ENCODE assay signal across 8 cellular contexts in the genomic region with DNA sequence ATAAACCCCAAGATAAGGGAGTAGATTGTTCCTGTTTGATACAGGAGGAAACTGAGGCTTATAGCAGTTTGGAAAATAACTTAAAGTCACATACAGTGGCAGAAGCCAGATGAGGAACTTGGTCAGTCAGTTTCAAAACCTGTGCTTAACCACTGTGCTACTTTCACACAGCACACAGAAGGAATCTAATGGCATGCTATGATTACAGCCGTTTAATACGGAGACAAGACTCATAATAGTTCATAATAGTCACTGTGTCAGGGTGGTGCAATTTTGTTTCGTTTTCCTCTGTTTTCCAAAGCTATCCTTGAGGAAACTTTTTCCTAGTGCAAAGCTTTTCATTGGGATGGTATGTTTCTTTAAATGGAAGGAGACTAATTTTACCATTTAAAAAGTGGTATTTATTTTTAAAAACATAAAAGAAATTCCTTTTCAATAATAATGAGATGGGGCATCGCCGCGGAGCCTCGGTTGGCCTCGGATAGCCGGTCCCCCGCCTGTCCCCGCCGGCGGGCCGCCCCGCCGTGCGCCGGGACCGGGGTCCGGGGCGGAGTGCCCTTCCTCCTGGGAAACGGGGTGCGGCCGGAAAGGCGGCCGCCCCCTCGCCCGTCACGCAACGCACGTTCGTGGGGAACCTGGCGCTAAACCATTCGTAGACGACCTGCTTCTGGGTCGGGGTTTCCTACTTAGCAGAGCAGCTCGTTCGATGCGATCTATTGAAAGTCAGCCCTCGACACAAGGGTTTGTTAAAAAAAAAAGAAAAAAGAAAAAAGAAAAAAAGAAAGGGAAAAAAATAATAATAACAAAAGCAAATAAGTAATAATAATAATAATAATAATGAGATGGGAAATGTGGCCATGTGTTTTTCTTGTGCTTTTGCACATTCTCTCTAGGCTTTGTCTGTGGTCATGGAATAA.
A peak's percentile ranks its signal among the peaks of the same experiment; 100 is the strongest.
DNase-seq lines count a peak whose midpoint lies in the region; ATAC-seq, FAIRE-seq and TF ChIP-seq lines count a peak whose summit lies in the region.

No MANE protein-coding gene starts in this region.

- FAIRE-seq in astrocyte (lab: Jason Lieb, UNC) = no peak

- H3K27me3 Mint-ChIP-seq in astrocyte (ENCODE audit: low read depth, unreplicated experiment) (no peaks in the 10 kb centered on the region), osteocyte (ENCODE audit: unreplicated experiment) (no peaks in the 10 kb centered on the region)

- DNase-seq in astrocyte (ENCODE audit: low read depth) (no peak), lower leg skin (ENCODE audit: low spot score in 2 of 2) (no peak), T-helper 9 cell (no peak), NCI-H2196 treated with DMSO at 0.1 percent for 48 hours (lab: John Stamatoyannopoulos, UW; ENCODE audit: unreplicated experiment) (no peak), osteocyte (ENCODE audit: extremely low spot score, unreplicated experiment) (no peak)

- peaks cover 8% of the 10 kb centered on the region for H3K9me3 Mint-ChIP-seq in astrocyte (ENCODE audit: unreplicated experiment)
- H3K9me3 Mint-ChIP-seq in osteocyte (ENCODE audit: unreplicated experiment) = peaks cover 3% of the 10 kb centered on the region

- H3K27ac Mint-ChIP-seq in astrocyte (ENCODE audit: unreplicated experiment) = no peak overlapping the region
- H3K27ac Mint-ChIP-seq in osteocyte (ENCODE audit: unreplicated experiment) = no peak overlapping the region

- no peak for TF ChIP-seq CTCF in astrocyte (IDR thresholded peaks at IDR 0.05; ENCODE audit: insufficient read depth, low read depth, low read length)
- no peak for TF ChIP-seq CTCF in lower leg skin (IDR thresholded peaks at IDR 0.05)
- no peak for TF ChIP-seq CTCF in osteocyte (IDR thresholded peaks at IDR 0.05)

- H3K27me3 ChIP-seq in BLaER1 treated with 17β-estradiol and CSF1 and Interleukin-3, amounts not matched to agents 10 nM and 100 nM = peaks cover 0 to 28% (median 16%) of the 10 kb centered on the region in 11 experiments; a peak in 19 of 22 replicates
- no peaks in the 10 kb centered on the region for H3K27me3 ChIP-seq in astrocyte (ENCODE audit: insufficient read depth, low read length)

- peak overlapping the region; percentile 41 to 92 (median 61) for H3K4me2 ChIP-seq in BLaER1 treated with 17β-estradiol and CSF1 and Interleukin-3, amounts not matched to agents 10 nM and 100 nM
- peak overlapping the region; percentile 76 for H3K4me2 ChIP-seq in astrocyte (ENCODE audit: low read length)

- peak overlapping the region; percentile 76 for H2AFZ ChIP-seq in astrocyte (ENCODE audit: low read depth, low read length)

- no peak overlapping the region for H3K4me3 Mint-ChIP-seq in astrocyte (ENCODE audit: unreplicated experiment)
- no peak overlapping the region for H3K4me3 Mint-ChIP-seq in osteocyte (ENCODE audit: unreplicated experiment)

- H3K9ac ChIP-seq in BLaER1 treated with 17β-estradiol and CSF1 and Interleukin-3, amounts not matched to agents 10 nM and 100 nM = peak overlapping the region in 4 of 11 experiments; percentile 31 to 61 (median 56); a peak in 7 of 22 replicates
- peak overlapping the region; percentile 63 for H3K9ac ChIP-seq in astrocyte (ENCODE audit: low read length)

- H3K36me3 Mint-ChIP-seq in astrocyte (ENCODE audit: low read depth, unreplicated experiment) (no peaks in the 10 kb centered on the region), osteocyte (ENCODE audit: unreplicated experiment) (no peaks in the 10 kb centered on the region)

- H3K4me1 Mint-ChIP-seq in astrocyte (ENCODE audit: low read depth, unreplicated experiment) = peaks cover 18% of the 10 kb centered on the region
- peaks cover 7% of the 10 kb centered on the region for H3K4me1 Mint-ChIP-seq in osteocyte (ENCODE audit: unreplicated experiment)

- 34 to 42% methylated on average over 40 of the region's 40 CpGs for WGBS in lower leg skin, 2 donors

- H4K20me1 ChIP-seq in BLaER1 treated with 17β-estradiol and CSF1 and Interleukin-3, amounts not matched to agents 10 nM and 100 nM = no peaks in the 10 kb centered on the region
- no peaks in the 10 kb centered on the region for H4K20me1 ChIP-seq in astrocyte (ENCODE audit: insufficient read depth, low read length)

- H3K79me2 ChIP-seq in astrocyte (ENCODE audit: insufficient read depth, low read length) = no peaks in the 10 kb centered on the region

- H3K9me3 ChIP-seq in BLaER1 treated with 17β-estradiol and CSF1 and Interleukin-3, amounts not matched to agents 10 nM and 100 nM (replicated peaks in 1 of 11) = peaks cover 14 to 30% (median 24%) of the 10 kb centered on the region in 11 experiments
- peaks cover 6% of the 10 kb centered on the region for H3K9me3 ChIP-seq in astrocyte (ENCODE audit: insufficient read depth, low read depth, low read length)

- H3K4me3 ChIP-seq in BLaER1 treated with 17β-estradiol and CSF1 and Interleukin-3, amounts not matched to agents 10 nM and 100 nM = peak overlapping the region in 9 of 10 experiments; percentile 29 to 58 (median 43); a peak in 15 of 20 replicates
- H3K4me3 ChIP-seq in astrocyte (ENCODE audit: insufficient read depth, low read depth, low read length) (peak overlapping the region; percentile 55), lower leg skin (ENCODE audit: low read depth, poor library complexity, severe bottlenecking) (peak overlapping the region; percentile 11)

- H3K4me1 ChIP-seq in BLaER1 treated with 17β-estradiol and CSF1 and Interleukin-3, amounts not matched to agents 10 nM and 100 nM = peaks cover 0 to 71% (median 24%) of the 10 kb centered on the region in 10 experiments; a peak in 14 of 20 replicates
- H3K4me1 ChIP-seq in astrocyte (ENCODE audit: insufficient read depth, low read length) = peaks cover 14% of the 10 kb centered on the region

- peaks cover 0 to 6% (median 0%) of the 10 kb centered on the region in 11 experiments; a peak in 1 of 22 replicates for H3K36me3 ChIP-seq in BLaER1 treated with 17β-estradiol and CSF1 and Interleukin-3, amounts not matched to agents 10 nM and 100 nM
- no peaks in the 10 kb centered on the region for H3K36me3 ChIP-seq in astrocyte (ENCODE audit: insufficient read depth, low read length)

- peak; percentile 90 for ATAC-seq in GM19452 (IDR thresholded peaks at IDR 0.05; ENCODE audit: unreplicated experiment)
- peak; percentile 87 for ATAC-seq in HG03469 (IDR thresholded peaks at IDR 0.05; ENCODE audit: unreplicated experiment)

- peak overlapping the region in 3 of 11 experiments; percentile 47 to 66 (median 54); a peak in 6 of 22 replicates for H3K27ac ChIP-seq in BLaER1 treated with 17β-estradiol and CSF1 and Interleukin-3, amounts not matched to agents 10 nM and 100 nM
- H3K27ac ChIP-seq in astrocyte (ENCODE audit: low read depth, low read length) = no peak overlapping the region

- intact Hi-C loops in lower leg skin (cut with DNase I; ENCODE audit: low total_unique reads) = no loop called here

- TF ChIP-seq POLR2A in lower leg skin (IDR thresholded peaks at IDR 0.05) = no peak
